Comparison of ENCODE assay signal across 14 cellular contexts in genomic region chr9:137354153-137354844, GRCh38. TPM values are rescaled to one million over a fixed set of nuclear protein-coding genes. Genes with fewer than 3 reads are reported as not detected.
"Had no signal": no experiment of that assay in that cellular context is flagged by ENCODE, and none has a peak within 500 bp of the region (broad histone marks: within the 10 kb centered on the region; RNA-seq: fewer than 3 reads in every experiment).

No MANE protein-coding gene starts in this region.

- ATAC-seq: activated CD4-positive, CD25-positive, alpha-beta regulatory T cell treated with anti-CD3 and anti-CD28 coated beads, Interleukin-2, amount 50 U/mL, for 24 hours had no signal

- H3K4me1 ChIP-seq: SJSA1, tibial artery had no signal

- H3K27ac ChIP-seq: SJSA1, tibial artery had no signal

- DNase-seq: activated CD4-positive, alpha-beta T cell treated with anti-CD3 and anti-CD28 coated beads, Interleukin-2, amount 50 U/mL, for 4 hours; activated naive CD4-positive, alpha-beta T cell treated with anti-CD3 and anti-CD28 coated beads, Interleukin-2, amount 50 U/mL, for 16 hours; activated T-cell treated with anti-CD3 and anti-CD28 coated beads, Interleukin-2, amount 50 U/mL, for 1 hour; effector CD4-positive, alpha-beta T cell; foreskin melanocyte; islet precursor cell; nephron progenitor cell; stimulated activated CD4-positive, alpha-beta T cell treated with anti-CD3 and anti-CD28 coated beads, Interleukin-2, amount 100 ng/mL, for 48 hours; T-helper 9 cell had no signal

- FAIRE-seq: colon had no signal

- H3K36me3 ChIP-seq: SJSA1 had no signal

- H3K27me3 ChIP-seq: SJSA1, tibial artery had no signal

- H3K4me3 ChIP-seq: SJSA1, tibial artery had no signal

RNA-seq across cellular contexts. Expression of gene NRARP, which starts 52.2 kb away (rescaled TPM):
- total RNA-seq: fibroblast of lung had no signal
